In genomic region chr9:101465330-101465915, GRCh38 we compare ENCODE assay signal across 8 cellular contexts. TPM values are rescaled to one million over a fixed set of nuclear protein-coding genes. Genes with fewer than 3 reads are reported as not detected.
DNase-seq lines count a peak whose midpoint lies in the region; ATAC-seq, FAIRE-seq and TF ChIP-seq lines count a peak whose summit lies in the region.

No MANE protein-coding gene starts in this region.

- H3K27ac ChIP-seq in psoas muscle = no peak overlapping the region

- H3K36me3 ChIP-seq in psoas muscle (ENCODE audit: insufficient read depth in 1 of 2, low read depth in 1 of 2) = no peaks in the 10 kb centered on the region

- 38 to 46% (median 38%) methylated on average over 6 of the region's 6 CpGs for WGBS in psoas muscle, 3 donors

- TF ChIP-seq CTCF in fibroblast of the aortic adventitia (IDR thresholded peaks at IDR 0.05; ENCODE audit: insufficient read depth, low read length) = peak; percentile 56
- peak; percentile 41 for TF ChIP-seq CTCF in psoas muscle (IDR thresholded peaks at IDR 0.05)

- intact Hi-C loops in psoas muscle (cut with DNase I) = no loop called here

- no peaks in the 10 kb centered on the region for H3K4me1 ChIP-seq in psoas muscle

- DNase-seq in AG20443 (ENCODE audit: low spot score) (peak; percentile 83), HTR-8/SVneo (ENCODE audit: insufficient read length, low spot score) (peak; percentile 14), SHP77 treated with DMSO at 0.1 percent for 48 hours (lab: John Stamatoyannopoulos, UW) (peak; percentile 4), fibroblast of the aortic adventitia (ENCODE audit: low read depth) (peak; percentile 82), psoas muscle (no peak), occipital lobe (lab: John Stamatoyannopoulos, UW) (no peak)
- DNase-seq in stimulated activated CD4-positive, alpha-beta T cell treated with anti-CD3 and anti-CD28 coated beads, Interleukin-12 subunit alpha, Interleukin-12 subunit beta, amount 100 ng/mL, for 4 hours = no peak
- DNase-seq in stimulated activated CD8-positive, alpha-beta memory T cell treated with anti-CD3 and anti-CD28 coated beads, Interleukin-4, amount 100 ng/mL, for 48 hours = no peak

- H3K27me3 ChIP-seq in psoas muscle (ENCODE audit: insufficient read depth in 3 of 3, low read length in 2 of 3) = peaks cover 0 to 3% (median 0%) of the 10 kb centered on the region in 3 donors

- H3K4me3 ChIP-seq in fibroblast of the aortic adventitia (ENCODE audit: low read depth, low read length) = no peak overlapping the region
- no peak overlapping the region for H3K4me3 ChIP-seq in psoas muscle

- FAIRE-seq in HTR-8/SVneo (lab: Jason Lieb, UNC) = no peak

- H3K9me3 ChIP-seq in psoas muscle = no peaks in the 10 kb centered on the region

- peak in 2 of 4 donors; percentile 75 to 83 for ATAC-seq in psoas muscle

RNA-seq across cellular contexts. Expression of gene ALDOB, which starts 29.8 kb away (rescaled TPM):
- total RNA-seq in fibroblast of the aortic adventitia (ENCODE audit: low replicate concordance) = not detected in 2 replicates
- total RNA-seq in psoas muscle = under 1 TPM in 2 of 4 donors, not detected in 2; 0.26 to 0.82 TPM
- polyA plus RNA-seq in psoas muscle = 1 to 10 TPM in 1 of 3 donors, under 1 TPM in 2; 0.30 to 4.3 (median 0.48) TPM
- 0.16 TPM for total RNA-seq in occipital lobe

Comparison
In these comparisons a context has a peak if more than half of its experiments do, and no peak if none do; other contexts are left out.
1. DNase-seq: peak in AG20443 (single experiment), HTR-8/SVneo (single experiment), SHP77 treated with DMSO at 0.1 percent for 48 hours (single experiment) and fibroblast of the aortic adventitia (single experiment); none in psoas muscle (0 of 2), occipital lobe (single experiment), stimulated activated CD4-positive, alpha-beta T cell treated with anti-CD3 and anti-CD28 coated beads, Interleukin-12 subunit alpha, Interleukin-12 subunit beta, amount 100 ng/mL, for 4 hours (single experiment) and stimulated activated CD8-positive, alpha-beta memory T cell treated with anti-CD3 and anti-CD28 coated beads, Interleukin-4, amount 100 ng/mL, for 48 hours (single experiment).